In the genomic region with DNA sequence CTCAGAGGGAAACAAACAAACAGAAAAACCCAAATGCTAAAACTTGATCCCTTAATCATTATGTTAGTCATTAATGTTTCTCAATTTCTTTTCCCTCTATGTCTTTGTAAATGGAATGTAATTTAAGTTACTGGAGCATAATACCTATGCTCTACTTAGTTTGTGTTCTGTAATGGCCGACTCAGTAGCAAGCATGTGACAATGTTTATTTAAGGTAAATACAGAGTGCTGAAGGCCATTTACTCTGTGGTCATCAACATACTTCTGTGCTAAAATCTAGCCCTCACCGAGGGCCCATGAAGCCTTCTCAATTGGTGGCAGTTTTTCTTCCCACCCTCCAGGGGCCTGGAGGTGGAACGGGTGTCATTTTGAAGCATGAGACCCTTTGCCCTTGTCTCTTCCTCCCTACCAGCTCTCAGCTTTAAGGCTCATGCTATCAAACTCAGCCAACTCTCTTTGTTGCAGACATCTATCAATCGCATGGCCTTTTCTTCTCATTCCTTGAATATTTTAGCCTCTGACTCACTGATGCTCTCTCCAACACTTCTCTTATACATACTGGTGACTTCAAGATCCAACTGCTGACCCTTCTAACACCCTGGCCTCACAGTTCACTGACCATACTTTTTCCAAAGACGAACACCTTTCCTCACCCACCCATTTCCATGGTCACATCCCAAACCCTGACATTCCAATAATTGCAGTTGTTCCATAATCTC, we compare ENCODE assay signal across 22 cellular contexts. TPM values are rescaled to one million over a fixed set of nuclear protein-coding genes. Genes with fewer than 3 reads are reported as not detected.
DNase-seq lines count a peak whose midpoint lies in the region; ATAC-seq, FAIRE-seq and TF ChIP-seq lines count a peak whose summit lies in the region.
"Had no signal": no experiment of that assay in that cellular context is flagged by ENCODE, and none has a peak within 500 bp of the region (broad histone marks: within the 10 kb centered on the region; RNA-seq: fewer than 3 reads in every experiment).

No MANE protein-coding gene starts in this region.

- DNase-seq in HepG2 (ENCODE audit: low spot score), result peak; percentile 32
- DNase-seq in right lobe of liver, result no peak
- DNase-seq in RWPE2 (ENCODE audit: low spot score), result no peak
- DNase-seq in glomerular visceral epithelial cell (ENCODE audit: extremely low spot score), result peak; percentile 60
- DNase-seq in urothelium cell line (ENCODE audit: low spot score), result peak; percentile 25
- no peak for DNase-seq in Peyer's patch
- DNase-seq: activated CD8-positive, alpha-beta T cell treated with anti-CD3 and anti-CD28 coated beads, Interleukin-2, amount 10 ng/mL, durations not matched to agents 7 days and 5 days; activated T-cell treated with anti-CD3 and anti-CD28 coated beads, Interleukin-2, amount 50 U/mL, for 48 hours; body of pancreas; C1 segment of cervical spinal cord; colonic mucosa; naive thymus-derived CD8-positive, alpha-beta T cell; NCI-H1048; NCI-H524; SHP77; stimulated activated CD4-positive, alpha-beta T cell treated with anti-CD3 and anti-CD28 coated beads, Interleukin-2, amount 100 ng/mL, for 24 hours; stimulated activated naive CD8-positive, alpha-beta T cell treated with anti-CD3 and anti-CD28 coated beads, Interleukin-15, amount 100 ng/mL, for 72 hours had no signal

- no peak for TF ChIP-seq RAD21 in HepG2 (CRISPR knock-in tag; IDR thresholded peaks at IDR 0.05)

- no peak overlapping the region for H2AFZ ChIP-seq in HepG2 (ENCODE audit: low read length)
- H2AFZ ChIP-seq: parathyroid adenoma had no signal

- intact Hi-C loops in HepG2 (cut with micrococcal nuclease; ENCODE audit: unreplicated experiment), result no loop called here
- intact Hi-C loops in right lobe of liver (cut with DNase I), result no loop called here

- WGBS in HepG2 (ENCODE audit: low lambda C conversion rate), result 81% methylated on average over 5 of the region's 5 CpGs
- WGBS in right lobe of liver (ENCODE audit: insufficient coverage, low coverage, low lambda C conversion rate, missing lambda C conversion rate), result 87% methylated on average over 5 of the region's 5 CpGs

- H3K79me2 ChIP-seq in HepG2 (ENCODE audit: insufficient read depth, low read length), result no peaks in the 10 kb centered on the region
- H3K79me2 ChIP-seq: parathyroid adenoma had no signal

- no peak overlapping the region for H3K9ac ChIP-seq in HepG2 (ENCODE audit: insufficient read depth, low read depth, low read length)
- H3K9ac ChIP-seq: KMS-11, parathyroid adenoma had no signal

- in situ Hi-C loops in HepG2 (cut with HindIII; ENCODE audit: extremely low pct_ligation_motif_present, low pct_unique_long_range_greater_than_20kb), result no loop called here

- POLR2A ChIA-PET in HepG2 (lab: Yijun Ruan, JAX), result no interaction called here

- H3K27me3 ChIP-seq in HepG2 (ENCODE audit: control insufficient read depth in 1 of 2, insufficient read depth in 2 of 2, low read length in 2 of 2), result no peaks in the 10 kb centered on the region
- H3K27me3 ChIP-seq in right lobe of liver, result no peaks in the 10 kb centered on the region
- H3K27me3 ChIP-seq in RWPE2 (ENCODE audit: insufficient read depth, poor library complexity, severe bottlenecking), result no peaks in the 10 kb centered on the region
- H3K27me3 ChIP-seq in Peyer's patch, result no peaks in the 10 kb centered on the region
- H3K27me3 ChIP-seq: body of pancreas, colonic mucosa had no signal

- CTCF ChIA-PET in HepG2 (lab: Yijun Ruan, JAX; ENCODE audit: low intra/inter-chr PET ratio, low total read pairs), result no interaction called here

- TF ChIP-seq CTCF in HepG2 (CRISPR knock-in tag; IDR thresholded peaks at IDR 0.05) (no peak), right lobe of liver (IDR thresholded peaks at IDR 0.05) (no peak), RWPE2 (IDR thresholded peaks at IDR 0.05; ENCODE audit: poor library complexity, severe bottlenecking) (no peak), Peyer's patch (IDR thresholded peaks at IDR 0.05) (no peak)

- TF ChIP-seq EP300 in HepG2 (IDR thresholded peaks at IDR 0.05; ENCODE audit: low read depth in 2 of 2, low read length in 2 of 2) (no peak), HepG2 (CRISPR knock-in tag; IDR thresholded peaks at IDR 0.05; ENCODE audit: borderline replicate concordance) (no peak)

- ATAC-seq in HepG2 (peak; percentile 70), right lobe of liver (no peak), RWPE2 (ENCODE audit: low read depth) (peak; percentile 49; the same call in 2 of the 3 replicates), HG03175 (IDR thresholded peaks at IDR 0.05; ENCODE audit: unreplicated experiment) (no peak), GM21576 (IDR thresholded peaks at IDR 0.05; ENCODE audit: unreplicated experiment) (no peak)
- ATAC-seq: activated CD8-positive, alpha-beta T cell treated with anti-CD3 and anti-CD28 coated beads, Interleukin-2, amount 10 ng/mL, durations not matched to agents 7 days and 5 days; body of pancreas; naive thymus-derived CD8-positive, alpha-beta T cell; stimulated activated naive CD8-positive, alpha-beta T cell treated with anti-CD3 and anti-CD28 coated beads, Interleukin-15, amount 100 ng/mL, for 72 hours had no signal

- H3K9me3 ChIP-seq in HepG2 (ENCODE audit: low read length), result no peaks in the 10 kb centered on the region
- H3K9me3 ChIP-seq in right lobe of liver, result no peaks in the 10 kb centered on the region
- H3K9me3 ChIP-seq in RWPE2 (ENCODE audit: severe bottlenecking), result no peaks in the 10 kb centered on the region
- no peaks in the 10 kb centered on the region for H3K9me3 ChIP-seq in Peyer's patch
- H3K9me3 ChIP-seq: body of pancreas, colonic mucosa had no signal

- TF ChIP-seq POLR2A in HepG2 (IDR thresholded peaks at IDR 0.05; ENCODE audit: insufficient read depth in 1 of 2, low read depth in 2 of 2, low read length in 2 of 2) (no peak), right lobe of liver (IDR thresholded peaks at IDR 0.05) (no peak), Peyer's patch (IDR thresholded peaks at IDR 0.05) (no peak)

- peaks cover 11% of the 10 kb centered on the region for H3K4me1 ChIP-seq in HepG2 (ENCODE audit: insufficient read depth, low read length)
- H3K4me1 ChIP-seq in right lobe of liver, result no peaks in the 10 kb centered on the region
- no peaks in the 10 kb centered on the region for H3K4me1 ChIP-seq in RWPE2 (ENCODE audit: insufficient read depth, poor library complexity, severe bottlenecking)
- H3K4me1 ChIP-seq in Peyer's patch, result no peaks in the 10 kb centered on the region
- H3K4me1 ChIP-seq: body of pancreas, colonic mucosa, parathyroid adenoma had no signal

- H3K4me3 ChIP-seq in HepG2 (replicated peaks in 1 of 3; ENCODE audit: insufficient read depth in 1 of 3, low read depth in 2 of 3, low read length in 3 of 3) (no peak overlapping the region), right lobe of liver (no peak overlapping the region), RWPE2 (ENCODE audit: severe bottlenecking) (no peak overlapping the region), Peyer's patch (no peak overlapping the region)
- H3K4me3 ChIP-seq: body of pancreas, colonic mucosa had no signal

- no peaks in the 10 kb centered on the region for H4K20me1 ChIP-seq in HepG2 (ENCODE audit: insufficient read depth, low read length)

- H3K36me3 ChIP-seq in HepG2 (replicated peaks in 1 of 2; ENCODE audit: control insufficient read depth in 1 of 2, insufficient read depth in 2 of 2, low read length in 2 of 2), result peaks cover 16 to 56% of the 10 kb centered on the region in 2 experiments
- peaks cover under 1 to 58% (median 10%) of the 10 kb centered on the region in 4 donors for H3K36me3 ChIP-seq in right lobe of liver
- H3K36me3 ChIP-seq in RWPE2 (ENCODE audit: low read depth), result peaks cover 69% of the 10 kb centered on the region
- peaks cover 0 to 94% (median 0%) of the 10 kb centered on the region in 3 donors for H3K36me3 ChIP-seq in Peyer's patch

- FAIRE-seq in HepG2 (lab: Jason Lieb, UNC) (no peak), urothelium cell line (lab: Jason Lieb, UNC) (no peak)

- no peak overlapping the region for H3K27ac ChIP-seq in HepG2 (ENCODE audit: extremely low read length, insufficient read depth, low read length)
- no peak overlapping the region for H3K27ac ChIP-seq in right lobe of liver
- peak overlapping the region; percentile 2 for H3K27ac ChIP-seq in RWPE2 (ENCODE audit: poor library complexity, severe bottlenecking)
- H3K27ac ChIP-seq in Peyer's patch, result no peak overlapping the region
- H3K27ac ChIP-seq: 22Rv1, body of pancreas, colonic mucosa, KMS-11, parathyroid adenoma had no signal

- no peak overlapping the region for H3K4me2 ChIP-seq in HepG2 (ENCODE audit: low read depth, low read length)
- H3K4me2 ChIP-seq: KMS-11 had no signal

- no TSS peak for BruUV-seq in HepG2 (replicated peaks; lab: Mats Ljungman, UMichigan)

RNA-seq across cellular contexts. Expression of a gene that starts 48.2 kb away (rescaled TPM):
- total RNA-seq in HepG2 (2016; rRNA removed; fragmentation: Illumina TruSeq; extraction: Trizol), result 34.7 and 40.6 TPM in 2 replicates
- total RNA-seq in HepG2 (2016; cell fraction: cytosol; rRNA removed; fragmentation: Illumina TruSeq; extraction: Trizol; ENCODE audit: low read depth), result 9.1 and 12.7 TPM in 2 replicates
- 32.6 and 44.2 TPM in 2 replicates for total RNA-seq in HepG2 (2016; cell fraction: insoluble cytoplasmic fraction; rRNA removed; fragmentation: Illumina TruSeq; extraction: Trizol)
- total RNA-seq in HepG2 (2016; cell fraction: membrane; rRNA removed; fragmentation: Illumina TruSeq; extraction: Trizol), result 22.3 and 24.0 TPM in 2 replicates
- total RNA-seq in HepG2 (2016; cell fraction: nucleus; rRNA removed; fragmentation: Illumina TruSeq; extraction: Trizol), result 23.7 and 27.2 TPM in 2 replicates
- polyA plus RNA-seq in HepG2 (2011; rRNA removed), result 25.1 and 28.0 TPM in 2 replicates
- polyA plus RNA-seq in HepG2 (2011; cell fraction: cytosol; rRNA removed), result 12.2 and 15.6 TPM in 2 replicates
- 13.1 and 15.8 TPM in 2 replicates for polyA plus RNA-seq in HepG2 (2011; cell fraction: nucleus; rRNA removed)
- polyA plus RNA-seq in HepG2 (2012), result 25.0 and 25.6 TPM in 2 replicates
- polyA plus RNA-seq in HepG2 (2016; cell fraction: cytosol; fragmentation: Illumina TruSeq; extraction: Trizol; ENCODE audit: low read depth), result 5.7 and 8.0 TPM in 2 replicates
- 38.6 and 40.4 TPM in 2 replicates for polyA plus RNA-seq in HepG2 (2016; cell fraction: insoluble cytoplasmic fraction; fragmentation: Illumina TruSeq; extraction: Trizol; ENCODE audit: low read depth)
- 9.1 and 10.4 TPM in 2 replicates for polyA plus RNA-seq in HepG2 (2016; cell fraction: membrane; fragmentation: Illumina TruSeq; extraction: Trizol; ENCODE audit: low read depth)
- 18.9 and 21.3 TPM in 2 replicates for polyA plus RNA-seq in HepG2 (2016; cell fraction: nucleus; fragmentation: Illumina TruSeq; extraction: Trizol; ENCODE audit: insufficient read depth, low read depth)
- 4.0 and 12.0 TPM in 2 replicates for polyA minus RNA-seq in HepG2 (2011; rRNA and poly(A)+ RNA removed; ENCODE audit: low replicate concordance)
- polyA minus RNA-seq in HepG2 (2011; cell fraction: cytosol; rRNA and poly(A)+ RNA removed), result 22.2 and 23.8 TPM in 2 replicates
- polyA minus RNA-seq in HepG2 (2011; cell fraction: nucleus; rRNA and poly(A)+ RNA removed), result 88.5 and 114 TPM in 2 replicates
- 10 to 100 TPM; 14.9 to 28.5 (median 17.0) TPM for total RNA-seq in right lobe of liver
- total RNA-seq in Peyer's patch, result 10 to 100 TPM; 31.4 to 65.9 (median 51.9) TPM

Comparison
In these comparisons a context has a peak if more than half of its experiments do, and no peak if none do; other contexts are left out.
1. ATAC-seq: peak in HepG2 (single experiment) and RWPE2 (single experiment); none in right lobe of liver (0 of 4), HG03175 (single experiment) and GM21576 (single experiment).
2. DNase-seq: peak in HepG2 (single experiment), glomerular visceral epithelial cell (single experiment) and urothelium cell line (single experiment); none in right lobe of liver (0 of 3), RWPE2 (single experiment) and Peyer's patch (0 of 3).